Comparison of ENCODE assay signal across 21 cellular contexts in genomic region chr20:64241061-64241460, GRCh38. TPM values are rescaled to one million over a fixed set of nuclear protein-coding genes. Genes with fewer than 3 reads are reported as not detected.
DNase-seq lines count a peak whose midpoint lies in the region; ATAC-seq, FAIRE-seq and TF ChIP-seq lines count a peak whose summit lies in the region.
"Had no signal": no experiment of that assay in that cellular context is flagged by ENCODE, and none has a peak within 500 bp of the region (broad histone marks: within the 10 kb centered on the region; RNA-seq: fewer than 3 reads in every experiment).

No MANE protein-coding gene starts in this region.

- CTCF ChIA-PET in RWPE1 (lab: Yijun Ruan, JAX), result interaction anchor here (1.4 kb wide), 1 partner anchor 15 kb away, joined by 3 read pairs; the partner anchor contains the start of gene PCMTD2

- peak overlapping the region; percentile 72 for H3K27ac Mint-ChIP-seq in neural crest cell (ENCODE audit: unreplicated experiment)
- H3K27ac Mint-ChIP-seq: CD8-positive, alpha-beta memory T cell had no signal

- no peaks in the 10 kb centered on the region for H3K4me1 ChIP-seq in body of pancreas
- H3K4me1 ChIP-seq: A549 had no signal

- H3K27ac ChIP-seq in coronary artery (no peak overlapping the region), RWPE1 (no peak overlapping the region), body of pancreas (no peak overlapping the region)
- H3K27ac ChIP-seq: A549; BLaER1 treated with 17β-estradiol and CSF1 and Interleukin-3, amounts not matched to agents 10 nM and 100 nM; HL-60 had no signal

- POLR2A ChIA-PET in RWPE1 (lab: Yijun Ruan, JAX; ENCODE audit: low non-redundant PET), result interaction anchor here (0.7 kb wide), 1 partner anchor 26 kb away, joined by 3 read pairs; no protein-coding TSS in a partner anchor

- H3K9me3 ChIP-seq in body of pancreas, result no peaks in the 10 kb centered on the region
- H3K9me3 ChIP-seq: A549; BLaER1 treated with 17β-estradiol and CSF1 and Interleukin-3, amounts not matched to agents 10 nM and 100 nM had no signal

- H3K27me3 Mint-ChIP-seq in neural crest cell (ENCODE audit: low read depth), result no peaks in the 10 kb centered on the region

- TF ChIP-seq POLR2A in body of pancreas (IDR thresholded peaks at IDR 0.05), result no peak

- H3K4me3 ChIP-seq in coronary artery (no peak overlapping the region), body of pancreas (no peak overlapping the region)
- H3K4me3 ChIP-seq: A549; BLaER1 treated with 17β-estradiol and CSF1 and Interleukin-3, amounts not matched to agents 10 nM and 100 nM had no signal

- intact Hi-C loops in cardiac septum (cut with DNase I), result no loop called here
- intact Hi-C loops in left ventricle myocardium superior (cut with micrococcal nuclease), result no loop called here
- intact Hi-C loops in body of pancreas (cut with DNase I), result no loop called here

- TF ChIP-seq CTCF in coronary artery (IDR thresholded peaks at IDR 0.05) (no peak), neural crest cell (conservative IDR thresholded peaks at IDR 0.05) (no peak), RWPE1 (conservative IDR thresholded peaks at IDR 0.05; ENCODE audit: low read depth) (no peak), body of pancreas (IDR thresholded peaks at IDR 0.05) (no peak)

- H3K4me3 Mint-ChIP-seq in neural crest cell, result no peak overlapping the region
- H3K4me3 Mint-ChIP-seq: CD8-positive, alpha-beta memory T cell had no signal

- no peaks in the 10 kb centered on the region for H3K27me3 ChIP-seq in body of pancreas
- H3K27me3 ChIP-seq: BLaER1 treated with 17β-estradiol and CSF1 and Interleukin-3, amounts not matched to agents 10 nM and 100 nM had no signal

- WGBS in body of pancreas, 2 donors, result 69 to 77% methylated on average over 7 to 8 of the region's 8 CpGs

- peak; percentile 46 for DNase-seq in cardiac septum (ENCODE audit: low spot score)
- DNase-seq in left ventricle myocardium superior, result no peak
- DNase-seq in coronary artery (ENCODE audit: low spot score), result peak; percentile 41
- no peak for DNase-seq in neural crest cell (ENCODE audit: low read depth, low spot score)
- no peak for DNase-seq in RWPE1 (ENCODE audit: low spot score)
- DNase-seq in HTR-8/SVneo (ENCODE audit: insufficient read length, low spot score), result no peak
- no peak for DNase-seq in body of pancreas
- DNase-seq: CD8-positive, alpha-beta memory T cell; DMS79; HCEC 1CT; KBM-7; NCI-H1436; NCI-H2029; NCI-H2171; NCI-H446; NCI-H69; NK-92 treated with Interleukin-12 subunit alpha and Interleukin-12 subunit beta, amount 100 ng/mL, for 24 hours had no signal

- H3K36me3 ChIP-seq in body of pancreas (replicated peaks in 1 of 2; ENCODE audit: insufficient read depth in 1 of 2, low read depth in 2 of 2), result no peaks in the 10 kb centered on the region
- H3K36me3 ChIP-seq: BLaER1 treated with 17β-estradiol and CSF1 and Interleukin-3, amounts not matched to agents 10 nM and 100 nM had no signal

- no peaks in the 10 kb centered on the region for H3K9me3 Mint-ChIP-seq in neural crest cell
- H3K9me3 Mint-ChIP-seq: CD8-positive, alpha-beta memory T cell had no signal

- no peaks in the 10 kb centered on the region for H3K36me3 Mint-ChIP-seq in neural crest cell (ENCODE audit: low read depth)
- H3K36me3 Mint-ChIP-seq: CD8-positive, alpha-beta memory T cell had no signal

- FAIRE-seq in HTR-8/SVneo (lab: Jason Lieb, UNC), result no peak
- FAIRE-seq: A549, D721Med had no signal

- ATAC-seq in left ventricle myocardium superior, result no peak
- ATAC-seq in body of pancreas, result no peak
- ATAC-seq: A549 had no signal

- H3K4me1 Mint-ChIP-seq in neural crest cell, result peaks cover 18% of the 10 kb centered on the region

RNA-seq across cellular contexts. Expression of gene PCMTD2, which starts 14.5 kb away (rescaled TPM):
- total RNA-seq in cardiac septum (46.9 TPM), left ventricle myocardium superior (87.2 TPM), neural crest cell (61.6 and 65.4 TPM in 2 replicates), body of pancreas (10 to 100 TPM; 25.1 to 45.9 TPM)

Comparison
In these comparisons a context has a peak if more than half of its experiments do, and no peak if none do; other contexts are left out.
1. DNase-seq: peak in cardiac septum (single experiment) and coronary artery (single experiment); none in left ventricle myocardium superior (single experiment), neural crest cell (single experiment), RWPE1 (single experiment), HTR-8/SVneo (single experiment) and body of pancreas (0 of 4).